ENCODE assay signal across 8 cellular contexts in the genomic region with DNA sequence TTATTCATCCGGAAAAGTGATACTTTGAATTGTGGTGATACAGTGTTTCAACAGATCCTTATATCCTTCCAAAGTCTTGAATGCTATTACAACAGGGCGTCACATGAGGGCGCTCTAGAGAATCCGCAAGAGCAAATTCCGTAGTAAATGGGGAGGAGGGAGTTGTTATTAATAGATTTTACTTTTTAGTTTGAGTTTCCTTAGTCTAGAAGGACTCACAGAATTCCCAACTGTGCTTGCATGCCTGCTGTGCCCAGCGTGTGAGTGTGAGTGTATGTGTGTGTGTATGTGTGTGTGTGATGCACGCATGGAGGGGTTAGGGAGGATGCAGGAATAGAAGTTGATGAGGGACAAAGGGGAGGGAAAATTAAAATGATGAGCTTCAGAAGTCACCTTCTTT.
DNase-seq lines count a peak whose midpoint lies in the region; ATAC-seq and TF ChIP-seq lines count a peak whose summit lies in the region.

No MANE protein-coding gene starts in this region.

- H4K20me1 ChIP-seq in DND-41 (ENCODE audit: insufficient read depth, low read length) = no peaks in the 10 kb centered on the region
- H4K20me1 ChIP-seq in Karpas-422 (ENCODE audit: insufficient read depth, low read depth, low read length) = no peaks in the 10 kb centered on the region

- no peak overlapping the region for H2AFZ ChIP-seq in DND-41 (ENCODE audit: low read depth, low read length)
- H2AFZ ChIP-seq in Karpas-422 (ENCODE audit: low read length) = no peak overlapping the region

- DNase-seq in DND-41 (peak; percentile 14), Karpas-422 (peak; percentile 72), SK-N-DZ (ENCODE audit: low spot score) (peak; percentile 61), fibroblast of the aortic adventitia (ENCODE audit: low read depth) (peak; percentile 80), omental fat pad (ENCODE audit: low spot score) (no peak)
- no peak for DNase-seq in CD8-positive, alpha-beta memory T cell

- ATAC-seq in DND-41 (ENCODE audit: insufficient read depth, low read depth) (no peak), omental fat pad (ENCODE audit: low FRiP score) (peak; percentile 37), GM21576 (IDR thresholded peaks at IDR 0.05; ENCODE audit: unreplicated experiment) (no peak), GM18868 (IDR thresholded peaks at IDR 0.05; ENCODE audit: unreplicated experiment) (no peak)

- peak; percentile 78 for TF ChIP-seq CTCF in DND-41 (IDR thresholded peaks at IDR 0.05; ENCODE audit: borderline replicate concordance, extremely low read depth, low read length, poor library complexity, severe bottlenecking)
- TF ChIP-seq CTCF in fibroblast of the aortic adventitia (IDR thresholded peaks at IDR 0.05; ENCODE audit: insufficient read depth, low read length) = peak; percentile 80
- TF ChIP-seq CTCF in omental fat pad (IDR thresholded peaks at IDR 0.05) = peak in 1 of 3 donors; percentile 20

- H3K79me2 ChIP-seq in DND-41 (ENCODE audit: insufficient read depth, low read length) = no peaks in the 10 kb centered on the region
- no peaks in the 10 kb centered on the region for H3K79me2 ChIP-seq in Karpas-422 (ENCODE audit: low read length)

- H3K27ac Mint-ChIP-seq in CD8-positive, alpha-beta memory T cell = peak overlapping the region in 1 of 8 donors; percentile 34

- H3K27me3 ChIP-seq in DND-41 (ENCODE audit: insufficient read depth, low read length, poor library complexity) (peaks cover 5% of the 10 kb centered on the region), Karpas-422 (ENCODE audit: low read length) (peaks cover 2% of the 10 kb centered on the region; the same call in 1 of the 2 replicates)
- no peaks in the 10 kb centered on the region for H3K27me3 ChIP-seq in CD8-positive, alpha-beta memory T cell (ENCODE audit: insufficient read depth, low read length, poor library complexity, severe bottlenecking)

- no peaks in the 10 kb centered on the region for H3K9me3 ChIP-seq in DND-41 (ENCODE audit: insufficient read depth, low read length, severe bottlenecking)
- no peaks in the 10 kb centered on the region for H3K9me3 ChIP-seq in Karpas-422 (ENCODE audit: low read length)
- H3K9me3 ChIP-seq in CD8-positive, alpha-beta memory T cell (ENCODE audit: low read length) = no peaks in the 10 kb centered on the region

- H3K36me3 ChIP-seq in DND-41 (ENCODE audit: insufficient read depth, low read length) = no peaks in the 10 kb centered on the region
- H3K36me3 ChIP-seq in Karpas-422 (ENCODE audit: insufficient read depth, low read length) = no peaks in the 10 kb centered on the region
- no peaks in the 10 kb centered on the region for H3K36me3 ChIP-seq in CD8-positive, alpha-beta memory T cell (ENCODE audit: insufficient read depth, low read length)

- no peak overlapping the region for H3K4me2 ChIP-seq in DND-41 (ENCODE audit: insufficient read depth, low read length)
- no peak overlapping the region for H3K4me2 ChIP-seq in Karpas-422 (ENCODE audit: low read depth, low read length, poor library complexity, severe bottlenecking)

- POLR2A ChIA-PET in CD8-positive, alpha-beta memory T cell (lab: Charles Lee) = no interaction called here

- no peak overlapping the region for H3K4me3 Mint-ChIP-seq in CD8-positive, alpha-beta memory T cell

- no peaks in the 10 kb centered on the region for H3K9me2 ChIP-seq in Karpas-422 (replicated peaks; ENCODE audit: insufficient read depth, low read length)

- H3K4me1 ChIP-seq in DND-41 (ENCODE audit: insufficient read depth, low read length) (no peaks in the 10 kb centered on the region), Karpas-422 (ENCODE audit: low read length) (no peaks in the 10 kb centered on the region)
- H3K4me1 ChIP-seq in CD8-positive, alpha-beta memory T cell (ENCODE audit: insufficient read depth, low read length) = no peaks in the 10 kb centered on the region

- CTCF ChIA-PET in CD8-positive, alpha-beta memory T cell (lab: Charles Lee) = no interaction called here

- H3K36me3 Mint-ChIP-seq in CD8-positive, alpha-beta memory T cell = no peaks in the 10 kb centered on the region

- H3K27me3 Mint-ChIP-seq in CD8-positive, alpha-beta memory T cell = peaks cover 0 to 3% of the 10 kb centered on the region in 2 donors

- no peaks in the 10 kb centered on the region for H3K4me1 Mint-ChIP-seq in CD8-positive, alpha-beta memory T cell

- H3K9me3 Mint-ChIP-seq in CD8-positive, alpha-beta memory T cell = peaks cover 0 to 3% (median 0%) of the 10 kb centered on the region in 5 donors

- H3K27ac ChIP-seq in DND-41 (ENCODE audit: low read length) (no peak overlapping the region), Karpas-422 (ENCODE audit: low read length) (no peak overlapping the region)
- no peak overlapping the region for H3K27ac ChIP-seq in CD8-positive, alpha-beta memory T cell (ENCODE audit: low read depth, low read length)

- H3K9ac ChIP-seq in DND-41 (ENCODE audit: low read depth, low read length) (no peak overlapping the region), Karpas-422 (ENCODE audit: low read length) (no peak overlapping the region)

- H3K4me3 ChIP-seq in DND-41 (ENCODE audit: low read depth in 1 of 2, low read length in 2 of 2) = no peak overlapping the region
- no peak overlapping the region for H3K4me3 ChIP-seq in Karpas-422 (ENCODE audit: low read length)
- no peak overlapping the region for H3K4me3 ChIP-seq in fibroblast of the aortic adventitia (ENCODE audit: low read depth, low read length)
- no peak overlapping the region for H3K4me3 ChIP-seq in CD8-positive, alpha-beta memory T cell (ENCODE audit: low read length)

Comparison
In these comparisons a context has a peak if more than half of its experiments do, and no peak if none do; other contexts are left out.
1. DNase-seq: peak in DND-41 (single experiment), Karpas-422 (single experiment), SK-N-DZ (single experiment) and fibroblast of the aortic adventitia (single experiment); none in omental fat pad (single experiment) and CD8-positive, alpha-beta memory T cell (0 of 5).